In genomic region chr2:152623076-152623740, GRCh38 we compare ENCODE assay signal across 34 cellular contexts.
DNase-seq lines count a peak whose midpoint lies in the region; ATAC-seq, FAIRE-seq and TF ChIP-seq lines count a peak whose summit lies in the region.
"Had no signal": no experiment of that assay in that cellular context is flagged by ENCODE, and none has a peak within 500 bp of the region (broad histone marks: within the 10 kb centered on the region; RNA-seq: fewer than 3 reads in every experiment).

No MANE protein-coding gene starts in this region.

- no CpG with 5 or more reads among the region's 13 CpGs for WGBS in neuronal stem cell (ENCODE audit: extremely low coverage in 2 of 2, insufficient read length in 2 of 2, insufficient replicate concordance in 1 of 2), 2 donors
- WGBS in body of pancreas, 2 donors: 81 to 85% methylated on average over 11 to 13 of the region's 13 CpGs

- no peaks in the 10 kb centered on the region for H3K4me1 Mint-ChIP-seq in WTC11
- H3K4me1 Mint-ChIP-seq: activated CD8-positive, alpha-beta memory T cell treated with anti-CD3 and anti-CD28 coated beads, Interleukin-2, amount 10 ng/mL, durations not matched to agents 7 days and 5 days; activated naive CD8-positive, alpha-beta T cell treated with anti-CD3 and anti-CD28 coated beads, Interleukin-2, amount 50 U/mL, for 24 hours; CD4-positive, alpha-beta memory T cell; central memory CD8-positive, alpha-beta T cell; stimulated activated naive B cell treated with anti-CD40 and anti-IgM and Interleukin-4, amounts not matched to agents 10 μg/mL and 1 μg/mL and 100 μg/mL, for 72 hours had no signal

- FAIRE-seq in H54 (lab: Jason Lieb, UNC): no peak
- FAIRE-seq: endothelial cell of umbilical vein, GM12878, H1, K562, urothelium cell line had no signal

- CTCF ChIA-PET in WTC11 (lab: Charles Lee): no interaction called here

- peak overlapping the region; percentile 44; the same call in 1 of the 2 replicates for H3K27ac Mint-ChIP-seq in WTC11
- H3K27ac Mint-ChIP-seq: activated CD8-positive, alpha-beta memory T cell treated with anti-CD3 and anti-CD28 coated beads, Interleukin-2, amount 10 ng/mL, durations not matched to agents 7 days and 5 days; activated naive CD8-positive, alpha-beta T cell treated with anti-CD3 and anti-CD28 coated beads, Interleukin-2, amount 50 U/mL, for 24 hours; stimulated activated naive B cell treated with anti-CD40 and anti-IgM and Interleukin-4, amounts not matched to agents 10 μg/mL and 1 μg/mL and 100 μg/mL, for 72 hours had no signal

- H3K27me3 ChIP-seq in neuronal stem cell (ENCODE audit: control insufficient read depth in 3 of 3, insufficient read depth in 3 of 3, low read depth in 1 of 3, low read length in 3 of 3) (no peaks in the 10 kb centered on the region), body of pancreas (no peaks in the 10 kb centered on the region)
- H3K27me3 ChIP-seq: gastroesophageal sphincter, hepatocyte, suprapubic skin had no signal

- no peak overlapping the region for H3K4ac ChIP-seq in neuronal stem cell (ENCODE audit: low read length)

- H2BK120ac ChIP-seq in neuronal stem cell (ENCODE audit: low read depth, low read length): no peak overlapping the region

- peak overlapping the region; percentile 55 for H3K9ac ChIP-seq in neuronal stem cell (ENCODE audit: low read depth, low read length, poor library complexity)
- H3K9ac ChIP-seq: SK-N-SH had no signal

- H3K18ac ChIP-seq in neuronal stem cell (ENCODE audit: low read length): no peak overlapping the region

- no peak overlapping the region for H4K91ac ChIP-seq in neuronal stem cell (ENCODE audit: low read depth, low read length, poor library complexity)

- H2BK15ac ChIP-seq in neuronal stem cell (ENCODE audit: low read length): no peak overlapping the region

- in situ Hi-C loops in ACHN (cut with HindIII; ENCODE audit: low pct_ligation_motif_present, low pct_unique_long_range_greater_than_20kb, low sequenced_read_pairs): loop anchor here (25.0 kb wide), 1 partner anchor 436 kb away; the partner anchor contains the start of gene STAM2

- H3K36me3 ChIP-seq in neuronal stem cell (replicated peaks in 1 of 2; ENCODE audit: control insufficient read depth in 2 of 2, insufficient read depth in 2 of 2, low read length in 2 of 2): peaks cover 20 to 91% of the 10 kb centered on the region in 2 donors
- H3K36me3 ChIP-seq in body of pancreas (replicated peaks in 1 of 2; ENCODE audit: insufficient read depth in 1 of 2, low read depth in 2 of 2): peaks cover 0 to 5% of the 10 kb centered on the region in 2 donors

- no peak overlapping the region for H3K23ac ChIP-seq in neuronal stem cell (ENCODE audit: low read depth, low read length, poor library complexity)

- H3K9me3 ChIP-seq in neuronal stem cell (replicated peaks in 1 of 2; ENCODE audit: control insufficient read depth in 2 of 2, insufficient read depth in 1 of 2, low read depth in 1 of 2, low read length in 2 of 2): no peaks in the 10 kb centered on the region
- H3K9me3 ChIP-seq in body of pancreas: no peaks in the 10 kb centered on the region
- H3K9me3 ChIP-seq: gastroesophageal sphincter, SK-N-SH, suprapubic skin had no signal

- H3K79me1 ChIP-seq in neuronal stem cell (ENCODE audit: low read depth, low read length): no peaks in the 10 kb centered on the region

- H3K14ac ChIP-seq in neuronal stem cell (ENCODE audit: low read length): no peak overlapping the region

- POLR2A ChIA-PET in WTC11 (lab: Charles Lee): interaction anchor here (0.5 kb wide), 1 partner anchor 410 kb away, joined by 4 read pairs; no protein-coding TSS in a partner anchor

- H2AK5ac ChIP-seq in neuronal stem cell (ENCODE audit: low read depth, low read length): no peak overlapping the region

- peaks cover 31% of the 10 kb centered on the region for H3K36me3 Mint-ChIP-seq in WTC11
- H3K36me3 Mint-ChIP-seq: activated CD8-positive, alpha-beta memory T cell treated with anti-CD3 and anti-CD28 coated beads, Interleukin-2, amount 10 ng/mL, durations not matched to agents 7 days and 5 days; CD4-positive, alpha-beta memory T cell had no signal

- no peak overlapping the region for H4K8ac ChIP-seq in neuronal stem cell (ENCODE audit: low read depth, low read length)

- H2BK12ac ChIP-seq in neuronal stem cell (ENCODE audit: low read length): no peak overlapping the region

- DNase-seq in ACHN (peak; percentile 22), WTC11 (ENCODE audit: low spot score) (no peak), kidney tubule cell (ENCODE audit: low spot score) (peak; percentile 48), neuronal stem cell (ENCODE audit: low spot score) (no peak), NCI-H1048 (lab: John Stamatoyannopoulos, UW) (no peak), NCI-H1417 (lab: John Stamatoyannopoulos, UW) (no peak), body of pancreas (no peak), H54 (ENCODE audit: insufficient read length, low spot score) (no peak)
- DNase-seq: activated CD4-positive, CD25-positive, alpha-beta regulatory T cell; activated CD8-positive, alpha-beta memory T cell treated with anti-CD3 and anti-CD28 coated beads, Interleukin-2, amount 10 ng/mL, durations not matched to agents 7 days and 5 days; activated naive CD4-positive, alpha-beta T cell; activated naive CD8-positive, alpha-beta T cell treated with anti-CD3 and anti-CD28 coated beads, Interleukin-2, amount 50 U/mL, for 24 hours; CD4-positive, alpha-beta memory T cell; DMS 273 treated with DMSO at 0.1 percent for 48 hours; mammary epithelial cell; NCI-H1105; NCI-H187 treated with DMSO at 0.1 percent for 48 hours; NCI-H2171 treated with DMSO at 0.1 percent for 48 hours; NCI-H510A treated with DMSO at 0.1 percent for 48 hours; NK-92 treated with Interleukin-12 subunit alpha and Interleukin-12 subunit beta, amount 100 ng/mL, for 24 hours; occipital lobe; PC-3; SK-N-SH; stimulated activated naive B cell treated with anti-CD40 and anti-IgM and Interleukin-4, amounts not matched to agents 10 μg/mL and 1 μg/mL and 100 μg/mL, for 72 hours had no signal

- peak overlapping the region; percentile 25 for H3K27ac ChIP-seq in neuronal stem cell (replicated peaks; ENCODE audit: low read length)
- no peak overlapping the region for H3K27ac ChIP-seq in body of pancreas
- H3K27ac ChIP-seq: gastroesophageal sphincter, hepatocyte, skin epidermis, suprapubic skin had no signal

- H3K9me3 Mint-ChIP-seq in WTC11: no peaks in the 10 kb centered on the region
- H3K9me3 Mint-ChIP-seq: activated naive CD8-positive, alpha-beta T cell treated with anti-CD3 and anti-CD28 coated beads, Interleukin-2, amount 50 U/mL, for 24 hours; CD4-positive, alpha-beta memory T cell; central memory CD8-positive, alpha-beta T cell; stimulated activated naive B cell treated with anti-CD40 and anti-IgM and Interleukin-4, amounts not matched to agents 10 μg/mL and 1 μg/mL and 100 μg/mL, for 72 hours had no signal

- H3K4me3 ChIP-seq in neuronal stem cell (ENCODE audit: low read length in 2 of 2) (no peak overlapping the region), body of pancreas (no peak overlapping the region)
- H3K4me3 ChIP-seq: gastroesophageal sphincter, GM12878, hepatocyte, K562, skin epidermis, suprapubic skin had no signal

- intact Hi-C loops in body of pancreas (cut with DNase I): no loop called here

- no peak for ATAC-seq in WTC11
- no peak for ATAC-seq in body of pancreas
- ATAC-seq: activated CD8-positive, alpha-beta memory T cell treated with anti-CD3 and anti-CD28 coated beads, Interleukin-2, amount 10 ng/mL, durations not matched to agents 7 days and 5 days; activated naive CD8-positive, alpha-beta T cell treated with anti-CD3 and anti-CD28 coated beads, Interleukin-2, amount 50 U/mL, for 24 hours; gastroesophageal sphincter; GM12878; K562; PC-3; stimulated activated naive B cell treated with anti-CD40 and anti-IgM and Interleukin-4, amounts not matched to agents 10 μg/mL and 1 μg/mL and 100 μg/mL, for 72 hours had no signal

- TF ChIP-seq CTCF in WTC11 (IDR thresholded peaks at IDR 0.05) (no peak), body of pancreas (IDR thresholded peaks at IDR 0.05) (no peak)

- peaks cover 0 to 7% of the 10 kb centered on the region in 2 donors for H3K4me1 ChIP-seq in neuronal stem cell (ENCODE audit: control insufficient read depth in 2 of 2, insufficient read depth in 1 of 2, low read depth in 1 of 2, low read length in 2 of 2)
- H3K4me1 ChIP-seq in body of pancreas: no peaks in the 10 kb centered on the region
- H3K4me1 ChIP-seq: suprapubic skin had no signal

- no peak overlapping the region for H3K4me2 ChIP-seq in neuronal stem cell (ENCODE audit: insufficient read depth, low read length, poor library complexity, severe bottlenecking)
- H3K4me2 ChIP-seq: hepatocyte, SK-N-SH had no signal

- H3K4me3 Mint-ChIP-seq in WTC11: no peak overlapping the region
- H3K4me3 Mint-ChIP-seq: activated CD8-positive, alpha-beta memory T cell treated with anti-CD3 and anti-CD28 coated beads, Interleukin-2, amount 10 ng/mL, durations not matched to agents 7 days and 5 days; activated naive CD8-positive, alpha-beta T cell treated with anti-CD3 and anti-CD28 coated beads, Interleukin-2, amount 50 U/mL, for 24 hours; CD4-positive, alpha-beta memory T cell; central memory CD8-positive, alpha-beta T cell; stimulated activated naive B cell treated with anti-CD40 and anti-IgM and Interleukin-4, amounts not matched to agents 10 μg/mL and 1 μg/mL and 100 μg/mL, for 72 hours had no signal

- no peaks in the 10 kb centered on the region for H3K27me3 Mint-ChIP-seq in WTC11 (ENCODE audit: low read depth)
- H3K27me3 Mint-ChIP-seq: activated naive CD8-positive, alpha-beta T cell treated with anti-CD3 and anti-CD28 coated beads, Interleukin-2, amount 50 U/mL, for 24 hours; stimulated activated naive B cell treated with anti-CD40 and anti-IgM and Interleukin-4, amounts not matched to agents 10 μg/mL and 1 μg/mL and 100 μg/mL, for 72 hours had no signal

- no peak overlapping the region for H2BK5ac ChIP-seq in neuronal stem cell (ENCODE audit: low read length)

- TF ChIP-seq POLR2A in body of pancreas (IDR thresholded peaks at IDR 0.05) (no peak), H54 (IDR thresholded peaks at IDR 0.05; ENCODE audit: low read depth, low read length) (no peak)

- H2AFZ ChIP-seq in neuronal stem cell (ENCODE audit: low read length): no peak overlapping the region
- H2AFZ ChIP-seq: hepatocyte had no signal

TF ChIP-seq in WTC11, 78 proteins besides CTCF, POLR2A, EP300 and RAD21 (continues in another document):
- no peak for TF ChIP-seq OVOL2 (CRISPR knock-in tag; IDR thresholded peaks at IDR 0.05; ENCODE audit: borderline replicate concordance)
- no peak for TF ChIP-seq ZMAT4 (CRISPR knock-in tag; IDR thresholded peaks at IDR 0.05)

Comparison
In these comparisons a context has a peak if more than half of its experiments do, and no peak if none do; other contexts are left out.
1. DNase-seq: peak in ACHN (single experiment) and kidney tubule cell (single experiment); none in WTC11 (single experiment), neuronal stem cell (single experiment), NCI-H1048 (single experiment), NCI-H1417 (0 of 3), body of pancreas (0 of 4) and H54 (single experiment).